In genomic region chr17:59423137-59423703, GRCh38 we compare ENCODE assay signal across 10 cellular contexts.
DNase-seq lines count a peak whose midpoint lies in the region; ATAC-seq, FAIRE-seq and TF ChIP-seq lines count a peak whose summit lies in the region.
"Had no signal": no experiment of that assay in that cellular context is flagged by ENCODE, and none has a peak within 500 bp of the region (broad histone marks: within the 10 kb centered on the region; RNA-seq: fewer than 3 reads in every experiment).

No MANE protein-coding gene starts in this region.

- peak overlapping the region; percentile 73 for H2AFZ ChIP-seq in H1 (ENCODE audit: low read length)

- peak; percentile 62 for ATAC-seq in Right ventricle myocardium inferior
- ATAC-seq in GM18517 (IDR thresholded peaks at IDR 0.05; ENCODE audit: unreplicated experiment): no peak
- ATAC-seq: natural killer cell; stimulated activated naive B cell treated with anti-CD40 and anti-IgM and Interleukin-4, amounts not matched to agents 10 μg/mL and 1 μg/mL and 100 μg/mL, for 72 hours had no signal

- 87% methylated on average over 9 of the region's 9 CpGs; no CpG with 5 or more reads in 1 of the 2 experiments for WGBS in H1 (ENCODE audit: extremely low coverage in 1 of 2, insufficient coverage in 1 of 2, insufficient read length in 1 of 2, insufficient replicate concordance in 2 of 2, low coverage in 1 of 2, low lambda C conversion rate in 2 of 2, missing lambda C conversion rate in 1 of 2), 2 experiments

- peaks cover 2 to 12% (median 6%) of the 10 kb centered on the region in 4 experiments; a peak in 5 of 7 replicates for H3K4me1 ChIP-seq in H1 (replicated peaks in 1 of 4; ENCODE audit: control insufficient read depth in 3 of 4, insufficient read depth in 4 of 4, low read length in 3 of 4)

- no peak overlapping the region for H2BK120ac ChIP-seq in H1 (replicated peaks; ENCODE audit: low read depth, low read length)

- H4K91ac ChIP-seq in H1 (replicated peaks; ENCODE audit: insufficient read length, low read length): no peak overlapping the region

- no peak overlapping the region for H3K27ac ChIP-seq in H1 (ENCODE audit: low read depth, low read length)

- H3K23ac ChIP-seq in H1 (ENCODE audit: insufficient read length): no peak overlapping the region

- H4K20me1 ChIP-seq in H1 (replicated peaks in 1 of 2; ENCODE audit: control insufficient read depth in 1 of 2, insufficient read depth in 2 of 2, low read length in 2 of 2): no peaks in the 10 kb centered on the region

- no peak overlapping the region for H3K4ac ChIP-seq in H1 (replicated peaks; ENCODE audit: insufficient read length, low read depth, low read length)

- no peaks in the 10 kb centered on the region for H3K79me1 ChIP-seq in H1 (ENCODE audit: low read depth, low read length)

- DNase-seq in Right ventricle myocardium inferior (ENCODE audit: missing footprints) (no peak), cardiac septum (ENCODE audit: low spot score) (no peak), H1 (ENCODE audit: low read depth in 1 of 2, low spot score in 2 of 2) (no peak), lung microvascular endothelial cell (ENCODE audit: low read depth in 2 of 2) (peak; percentile 44 to 85), DMS79 (lab: John Stamatoyannopoulos, UW) (no peak), NCI-H1436 (lab: John Stamatoyannopoulos, UW) (no peak)
- no peak for DNase-seq in stimulated activated CD4-positive, alpha-beta T cell treated with anti-CD3 and anti-CD28 coated beads, Interleukin-4, amount 100 ng/mL, for 24 hours
- DNase-seq: natural killer cell; stimulated activated naive B cell treated with anti-CD40 and anti-IgM and Interleukin-4, amounts not matched to agents 10 μg/mL and 1 μg/mL and 100 μg/mL, for 72 hours had no signal

- H2BK5ac ChIP-seq in H1 (ENCODE audit: low read depth, low read length): no peak overlapping the region; the same call in 1 of the 2 replicates

- intact Hi-C loops in Right ventricle myocardium inferior (cut with DNase I) (loop anchor here (1.0 kb wide), 1 partner anchor 93 kb away; no protein-coding TSS in a partner anchor), cardiac septum (cut with DNase I) (loop anchor here (1.0 kb wide), 1 partner anchor 92 kb away; the partner anchor contains the start of gene YPEL2)

- no peak overlapping the region for H3K4me2 ChIP-seq in H1 (ENCODE audit: insufficient read depth in 1 of 2, low read depth in 2 of 2, low read length in 2 of 2)

- POLR2A ChIA-PET in H1 (lab: Charles Lee; ENCODE audit: partially characterized antibody): interaction anchor here (2.3 kb wide), 1 partner anchor 12 kb away, joined by 6 read pairs; no protein-coding TSS in a partner anchor

- H3K27me3 ChIP-seq in H1 (replicated peaks in 1 of 4; ENCODE audit: control insufficient read depth in 3 of 4, extremely low read depth in 1 of 4, insufficient read depth in 3 of 4, low read length in 3 of 4): no peaks in the 10 kb centered on the region

- no peak overlapping the region for H2BK20ac ChIP-seq in H1 (ENCODE audit: low read length)

- H3K23me2 ChIP-seq in H1 (ENCODE audit: low read depth, low read length): no peaks in the 10 kb centered on the region

- TF ChIP-seq EP300 in H1 (IDR thresholded peaks at IDR 0.05; ENCODE audit: borderline replicate concordance in 1 of 2, low read depth in 2 of 2, low read length in 2 of 2): no peak

- TF ChIP-seq POLR2A in H1 (IDR thresholded peaks at IDR 0.05; ENCODE audit: control extremely low read depth in 1 of 2, low read depth in 2 of 2, low read length in 2 of 2): no peak

- H3K79me2 ChIP-seq in H1 (ENCODE audit: control insufficient read depth in 1 of 2, insufficient read depth in 2 of 2, low read length in 2 of 2): no peaks in the 10 kb centered on the region

- H3K4me3 ChIP-seq in H1 (ENCODE audit: extremely low read depth in 1 of 4, insufficient read depth in 2 of 4, low read depth in 3 of 4, low read length in 4 of 4): no peak overlapping the region

- no peak for FAIRE-seq in H1 (lab: Jason Lieb, UNC)

- no peak overlapping the region for H2AK5ac ChIP-seq in H1 (ENCODE audit: low read depth, low read length)

- no peak overlapping the region for H4K5ac ChIP-seq in H1 (ENCODE audit: insufficient read length, low read depth, low read length)

- no peak overlapping the region for H3K9ac ChIP-seq in H1 (replicated peaks in 1 of 4; ENCODE audit: extremely low read depth in 1 of 4, low read depth in 3 of 4, low read length in 3 of 4)

- CTCF ChIA-PET in H1 (lab: Charles Lee; ENCODE audit: partially characterized antibody): interaction anchor here (0.5 to 5.4 kb wide), 10 partner anchors 9 to 420 kb away, joined by 3 to 37 read pairs (median 6); no protein-coding TSS in a partner anchor

- H2BK12ac ChIP-seq in H1 (ENCODE audit: low read depth, low read length): no peak overlapping the region

- no peak for TF ChIP-seq CTCF in H1 (IDR thresholded peaks at IDR 0.05; ENCODE audit: control extremely low read depth in 1 of 3, insufficient read depth in 1 of 3, low read depth in 1 of 3, low read length in 3 of 3)

- no peak overlapping the region for H3K14ac ChIP-seq in H1 (ENCODE audit: insufficient read length)

- TF ChIP-seq RAD21 in H1 (IDR thresholded peaks at IDR 0.05 in 1 of 2, conservative IDR thresholded peaks at IDR 0.05 in 1 of 2; ENCODE audit: low read depth in 2 of 2, low read length in 2 of 2): no peak

- H4K8ac ChIP-seq in H1 (ENCODE audit: extremely low read depth, insufficient read depth, low read length): no peak overlapping the region; the same call in none of the 2 replicates

- H3K9me3 ChIP-seq in H1 (ENCODE audit: insufficient read depth in 2 of 2, low read depth in 1 of 2, low read length in 1 of 2): no peaks in the 10 kb centered on the region

- no peak overlapping the region for H3K56ac ChIP-seq in H1 (replicated peaks; ENCODE audit: insufficient read length, low read depth, low read length)

- H2BK15ac ChIP-seq in H1 (ENCODE audit: low read length): no peak overlapping the region

- no peaks in the 10 kb centered on the region for H3K36me3 ChIP-seq in H1 (ENCODE audit: control insufficient read depth in 2 of 4, insufficient read depth in 4 of 4, low read length in 3 of 4)

- no peak overlapping the region; the same call in 1 of the 2 replicates for H3K18ac ChIP-seq in H1 (ENCODE audit: extremely low read depth, low read length)

TF ChIP-seq in H1, 55 proteins besides CTCF, POLR2A, EP300 and RAD21:
- TF ChIP-seq SRF (IDR thresholded peaks at IDR 0.05; ENCODE audit: low read depth, low read length) (no peak), BACH1 (IDR thresholded peaks at IDR 0.05; ENCODE audit: low read length) (peak; percentile 91), TAF7 (optimal IDR thresholded peaks at IDR 0.05; ENCODE audit: borderline replicate concordance, low read depth, low read length) (no peak), MAFK (IDR thresholded peaks at IDR 0.05; ENCODE audit: low read depth, low read length) (peak; percentile 79)

Comparison
In these comparisons a context has a peak if more than half of its experiments do, and no peak if none do; other contexts are left out.
1. DNase-seq: peak in lung microvascular endothelial cell (2 of 2); none in Right ventricle myocardium inferior (single experiment), cardiac septum (single experiment), H1 (0 of 2), DMS79 (single experiment), stimulated activated CD4-positive, alpha-beta T cell treated with anti-CD3 and anti-CD28 coated beads, Interleukin-4, amount 100 ng/mL, for 24 hours (single experiment) and NCI-H1436 (single experiment).